ENCODE assay signal across 2 cellular contexts in the genomic region with DNA sequence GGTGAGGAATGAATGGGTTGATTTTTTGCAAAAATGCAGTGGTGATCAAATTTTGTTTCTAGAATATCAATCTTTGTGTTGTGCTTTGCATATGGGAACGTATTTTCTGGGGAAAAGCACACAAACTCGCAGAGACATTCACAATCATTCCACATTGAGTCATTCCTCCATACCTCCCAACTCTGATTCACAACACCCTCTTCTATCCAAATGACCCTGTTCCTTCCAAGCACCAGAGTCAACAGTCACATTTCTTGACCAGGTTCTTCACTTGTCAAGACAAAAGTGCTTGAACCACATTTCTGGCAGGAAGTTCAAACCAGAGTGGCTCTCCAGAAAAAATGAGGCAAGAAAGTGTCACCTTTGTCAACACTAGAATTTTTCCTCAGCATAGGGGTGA. TPM values are rescaled to one million over a fixed set of nuclear protein-coding genes. Genes with fewer than 3 reads are reported as not detected.
"Had no signal": no experiment of that assay in that cellular context is flagged by ENCODE, and none has a peak within 500 bp of the region (broad histone marks: within the 10 kb centered on the region; RNA-seq: fewer than 3 reads in every experiment).

No MANE protein-coding gene starts in this region.

RNA-seq across cellular contexts. Expression of a gene that starts 35.3 kb away (rescaled TPM):
- total RNA-seq: kidney epithelial cell, lung microvascular endothelial cell had no signal
